ENCODE assay signal across 1 cellular context in the genomic region with DNA sequence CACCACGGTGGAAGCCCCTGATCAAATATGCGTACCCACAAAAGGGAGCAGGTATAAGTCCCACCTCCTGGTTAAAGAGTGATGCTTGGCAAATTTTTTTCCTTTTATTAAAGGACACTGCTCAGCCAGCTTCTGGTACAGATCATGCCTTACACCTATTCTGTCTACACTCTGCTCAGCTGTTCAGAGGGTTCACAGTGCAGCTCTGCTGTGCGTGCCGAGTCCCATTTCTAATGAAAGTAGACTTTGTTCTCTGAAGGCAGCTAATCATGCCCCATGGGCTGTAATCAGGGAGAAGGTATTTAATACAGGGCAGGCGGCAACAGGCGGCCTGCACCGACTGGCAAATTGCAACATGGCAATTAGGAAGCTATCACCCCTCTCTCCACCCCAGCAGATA.
TF ChIP-seq lines count a peak whose summit lies in the region.

No MANE protein-coding gene starts in this region.

TF ChIP-seq in IMR-90, 13 proteins besides CTCF, POLR2A, EP300 and RAD21:
- TF ChIP-seq RFX5 (IDR thresholded peaks at IDR 0.05; ENCODE audit: low read depth, low read length) (no peak), RCOR1 (IDR thresholded peaks at IDR 0.05; ENCODE audit: insufficient replicate concordance, low read length) (no peak), CEBPB (IDR thresholded peaks at IDR 0.05; ENCODE audit: low read depth, low read length) (no peak)
